1 cellular context compared by ENCODE assay signal in the genomic region with DNA sequence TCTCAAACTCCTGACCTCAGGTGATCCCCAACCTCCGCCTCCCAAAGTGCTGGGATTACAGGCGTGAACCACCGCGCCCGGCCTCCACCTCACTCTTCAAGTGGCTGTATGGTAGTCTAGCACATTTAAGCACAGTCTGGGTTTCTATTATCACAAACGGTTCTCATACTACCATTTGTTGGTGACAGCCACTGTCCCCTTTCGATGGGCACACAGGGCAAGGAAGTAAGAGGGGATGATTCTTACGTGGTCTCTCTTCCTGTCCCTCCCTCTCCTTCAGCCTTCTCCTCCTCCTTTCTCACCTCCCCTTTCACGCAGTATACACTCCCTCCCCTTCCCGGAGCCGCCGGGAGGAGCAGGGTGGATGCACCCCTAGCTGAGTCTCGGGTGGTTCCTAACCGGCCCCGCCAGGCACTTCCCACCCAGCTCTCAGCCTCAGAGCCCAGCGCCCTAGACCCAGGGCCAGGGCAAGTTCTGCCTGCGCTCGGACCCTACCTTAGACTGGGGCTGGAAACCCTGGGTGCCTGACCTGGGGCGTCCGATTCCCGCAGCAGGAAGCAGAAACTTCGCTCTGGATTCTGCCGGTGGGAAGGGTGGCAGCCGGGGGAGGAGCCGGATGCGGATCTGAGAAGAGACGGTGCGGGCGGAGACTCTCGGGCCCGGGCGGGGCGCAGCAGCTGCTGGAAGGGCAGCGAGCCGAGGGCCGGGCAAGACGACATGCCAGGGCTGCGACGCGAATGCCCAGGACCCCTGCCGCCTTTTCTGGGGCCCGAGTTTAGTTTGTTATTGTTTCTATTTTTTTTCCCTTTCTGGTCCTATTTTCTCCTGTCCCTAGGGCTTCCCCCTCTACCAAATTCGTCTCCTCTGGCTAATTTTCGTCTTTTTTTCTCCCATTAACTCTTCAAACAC.
A peak's percentile ranks its signal among the peaks of the same experiment; 100 is the strongest.
TF ChIP-seq lines count a peak whose summit lies in the region.

A gene (minus strand): TSS at position 626 of the 909 bp plus-strand sequence. CDS start 5,062 bp downstream, outside the sequence.

TF ChIP-seq in HepG2, 621 proteins besides CTCF, POLR2A, EP300 and RAD21 (continued from another document and continues in another):
- TF ChIP-seq ATM (IDR thresholded peaks at IDR 0.05; ENCODE audit: borderline replicate concordance) (no peak), ZNF451 (CRISPR knock-in tag; IDR thresholded peaks at IDR 0.05) (no peak; the same call in 1 of the 2 replicates), ZSCAN20 (CRISPR knock-in tag; IDR thresholded peaks at IDR 0.05; ENCODE audit: borderline replicate concordance) (peak; percentile 95; the same call in 1 of the 2 replicates), ZNF12 (CRISPR knock-in tag; IDR thresholded peaks at IDR 0.05) (peak; percentile 48; the same call in 1 of the 2 replicates), ZSCAN12 (CRISPR knock-in tag; IDR thresholded peaks at IDR 0.05) (0 out of 2 replicates have a peak, but pooled peaks have one; percentile 23), TCF7L2 (IDR thresholded peaks at IDR 0.05; ENCODE audit: low read depth, low read length) (no peak), TGIF2 (CRISPR knock-in tag; IDR thresholded peaks at IDR 0.05) (no peak), ZSCAN30 (CRISPR knock-in tag; IDR thresholded peaks at IDR 0.05) (no peak), ZNF292 (CRISPR knock-in tag; IDR thresholded peaks at IDR 0.05; ENCODE audit: borderline replicate concordance, low read depth) (peak; percentile 93), XBP1 (CRISPR knock-in tag; IDR thresholded peaks at IDR 0.05) (no peak), ZBTB7B (CRISPR knock-in tag; IDR thresholded peaks at IDR 0.05) (peak; percentile 71; the same call in 1 of the 2 replicates), U2AF1 (optimal IDR thresholded peaks at IDR 0.05; ENCODE audit: low read depth, low read length) (peak; percentile 57), ZNF235 (CRISPR knock-in tag; IDR thresholded peaks at IDR 0.05; ENCODE audit: borderline replicate concordance) (peak; percentile 79), MTF2 (CRISPR knock-in tag; IDR thresholded peaks at IDR 0.05; ENCODE audit: borderline replicate concordance) (0 out of 2 replicates have a peak, but pooled peaks have one; percentile 21), ZNF432 (CRISPR knock-in tag; IDR thresholded peaks at IDR 0.05; ENCODE audit: borderline replicate concordance) (0 out of 2 replicates have a peak, but pooled peaks have one; percentile 74), ZNF775 (CRISPR knock-in tag; IDR thresholded peaks at IDR 0.05; ENCODE audit: borderline replicate concordance) (0 out of 2 replicates have a peak, but pooled peaks have one; percentile 26), ZNF296 (CRISPR knock-in tag; conservative IDR thresholded peaks at IDR 0.05) (peak; percentile 81; the same call in 1 of the 2 replicates), ZFY (CRISPR knock-in tag; IDR thresholded peaks at IDR 0.05) (peak; percentile 60), ZNF570 (CRISPR knock-in tag; IDR thresholded peaks at IDR 0.05; ENCODE audit: borderline replicate concordance) (peak; percentile 68; the same call in 1 of the 2 replicates), ISL2 (CRISPR knock-in tag; IDR thresholded peaks at IDR 0.05) (peak; percentile 52; the same call in 1 of the 2 replicates), ZNF484 (CRISPR knock-in tag; IDR thresholded peaks at IDR 0.05; ENCODE audit: borderline replicate concordance, low read depth) (no peak), EEA1 (CRISPR knock-in tag; IDR thresholded peaks at IDR 0.05; ENCODE audit: borderline replicate concordance) (no peak; the same call in 1 of the 2 replicates), GATAD2A (CRISPR knock-in tag; IDR thresholded peaks at IDR 0.05) (peak; percentile 52; the same call in 1 of the 2 replicates), NPAS2 (CRISPR knock-in tag; IDR thresholded peaks at IDR 0.05; ENCODE audit: borderline replicate concordance) (no peak), FOXK1 (CRISPR knock-in tag; IDR thresholded peaks at IDR 0.05; ENCODE audit: borderline replicate concordance, low read depth) (no peak), ZNF598 (CRISPR knock-in tag; IDR thresholded peaks at IDR 0.05; ENCODE audit: borderline replicate concordance) (peak; percentile 77; the same call in 1 of the 2 replicates), NR2C2 (CRISPR knock-in tag; IDR thresholded peaks at IDR 0.05; ENCODE audit: borderline replicate concordance) (peak; percentile 61), RBAK (CRISPR knock-in tag; IDR thresholded peaks at IDR 0.05) (no peak)
- TF ChIP-seq, protein P1, sequence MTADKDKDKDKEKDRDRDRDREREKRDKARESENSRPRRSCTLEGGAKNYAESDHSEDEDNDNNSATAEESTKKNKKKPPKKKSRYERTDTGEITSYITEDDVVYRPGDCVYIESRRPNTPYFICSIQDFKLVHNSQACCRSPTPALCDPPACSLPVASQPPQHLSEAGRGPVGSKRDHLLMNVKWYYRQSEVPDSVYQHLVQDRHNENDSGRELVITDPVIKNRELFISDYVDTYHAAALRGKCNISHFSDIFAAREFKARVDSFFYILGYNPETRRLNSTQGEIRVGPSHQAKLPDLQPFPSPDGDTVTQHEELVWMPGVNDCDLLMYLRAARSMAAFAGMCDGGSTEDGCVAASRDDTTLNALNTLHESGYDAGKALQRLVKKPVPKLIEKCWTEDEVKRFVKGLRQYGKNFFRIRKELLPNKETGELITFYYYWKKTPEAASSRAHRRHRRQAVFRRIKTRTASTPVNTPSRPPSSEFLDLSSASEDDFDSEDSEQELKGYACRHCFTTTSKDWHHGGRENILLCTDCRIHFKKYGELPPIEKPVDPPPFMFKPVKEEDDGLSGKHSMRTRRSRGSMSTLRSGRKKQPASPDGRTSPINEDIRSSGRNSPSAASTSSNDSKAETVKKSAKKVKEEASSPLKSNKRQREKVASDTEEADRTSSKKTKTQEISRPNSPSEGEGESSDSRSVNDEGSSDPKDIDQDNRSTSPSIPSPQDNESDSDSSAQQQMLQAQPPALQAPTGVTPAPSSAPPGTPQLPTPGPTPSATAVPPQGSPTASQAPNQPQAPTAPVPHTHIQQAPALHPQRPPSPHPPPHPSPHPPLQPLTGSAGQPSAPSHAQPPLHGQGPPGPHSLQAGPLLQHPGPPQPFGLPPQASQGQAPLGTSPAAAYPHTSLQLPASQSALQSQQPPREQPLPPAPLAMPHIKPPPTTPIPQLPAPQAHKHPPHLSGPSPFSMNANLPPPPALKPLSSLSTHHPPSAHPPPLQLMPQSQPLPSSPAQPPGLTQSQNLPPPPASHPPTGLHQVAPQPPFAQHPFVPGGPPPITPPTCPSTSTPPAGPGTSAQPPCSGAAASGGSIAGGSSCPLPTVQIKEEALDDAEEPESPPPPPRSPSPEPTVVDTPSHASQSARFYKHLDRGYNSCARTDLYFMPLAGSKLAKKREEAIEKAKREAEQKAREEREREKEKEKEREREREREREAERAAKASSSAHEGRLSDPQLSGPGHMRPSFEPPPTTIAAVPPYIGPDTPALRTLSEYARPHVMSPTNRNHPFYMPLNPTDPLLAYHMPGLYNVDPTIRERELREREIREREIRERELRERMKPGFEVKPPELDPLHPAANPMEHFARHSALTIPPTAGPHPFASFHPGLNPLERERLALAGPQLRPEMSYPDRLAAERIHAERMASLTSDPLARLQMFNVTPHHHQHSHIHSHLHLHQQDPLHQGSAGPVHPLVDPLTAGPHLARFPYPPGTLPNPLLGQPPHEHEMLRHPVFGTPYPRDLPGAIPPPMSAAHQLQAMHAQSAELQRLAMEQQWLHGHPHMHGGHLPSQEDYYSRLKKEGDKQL (CRISPR knock-in tag; IDR thresholded peaks at IDR 0.05; ENCODE audit: low read depth), result 0 out of 2 replicates have a peak, but pooled peaks have one; percentile 17
- TF ChIP-seq, protein P2, sequence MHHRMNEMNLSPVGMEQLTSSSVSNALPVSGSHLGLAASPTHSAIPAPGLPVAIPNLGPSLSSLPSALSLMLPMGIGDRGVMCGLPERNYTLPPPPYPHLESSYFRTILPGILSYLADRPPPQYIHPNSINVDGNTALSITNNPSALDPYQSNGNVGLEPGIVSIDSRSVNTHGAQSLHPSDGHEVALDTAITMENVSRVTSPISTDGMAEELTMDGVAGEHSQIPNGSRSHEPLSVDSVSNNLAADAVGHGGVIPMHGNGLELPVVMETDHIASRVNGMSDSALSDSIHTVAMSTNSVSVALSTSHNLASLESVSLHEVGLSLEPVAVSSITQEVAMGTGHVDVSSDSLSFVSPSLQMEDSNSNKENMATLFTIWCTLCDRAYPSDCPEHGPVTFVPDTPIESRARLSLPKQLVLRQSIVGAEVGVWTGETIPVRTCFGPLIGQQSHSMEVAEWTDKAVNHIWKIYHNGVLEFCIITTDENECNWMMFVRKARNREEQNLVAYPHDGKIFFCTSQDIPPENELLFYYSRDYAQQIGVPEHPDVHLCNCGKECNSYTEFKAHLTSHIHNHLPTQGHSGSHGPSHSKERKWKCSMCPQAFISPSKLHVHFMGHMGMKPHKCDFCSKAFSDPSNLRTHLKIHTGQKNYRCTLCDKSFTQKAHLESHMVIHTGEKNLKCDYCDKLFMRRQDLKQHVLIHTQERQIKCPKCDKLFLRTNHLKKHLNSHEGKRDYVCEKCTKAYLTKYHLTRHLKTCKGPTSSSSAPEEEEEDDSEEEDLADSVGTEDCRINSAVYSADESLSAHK (CRISPR knock-in tag; IDR thresholded peaks at IDR 0.05; ENCODE audit: borderline replicate concordance), result no peak
- TF ChIP-seq, protein P3, sequence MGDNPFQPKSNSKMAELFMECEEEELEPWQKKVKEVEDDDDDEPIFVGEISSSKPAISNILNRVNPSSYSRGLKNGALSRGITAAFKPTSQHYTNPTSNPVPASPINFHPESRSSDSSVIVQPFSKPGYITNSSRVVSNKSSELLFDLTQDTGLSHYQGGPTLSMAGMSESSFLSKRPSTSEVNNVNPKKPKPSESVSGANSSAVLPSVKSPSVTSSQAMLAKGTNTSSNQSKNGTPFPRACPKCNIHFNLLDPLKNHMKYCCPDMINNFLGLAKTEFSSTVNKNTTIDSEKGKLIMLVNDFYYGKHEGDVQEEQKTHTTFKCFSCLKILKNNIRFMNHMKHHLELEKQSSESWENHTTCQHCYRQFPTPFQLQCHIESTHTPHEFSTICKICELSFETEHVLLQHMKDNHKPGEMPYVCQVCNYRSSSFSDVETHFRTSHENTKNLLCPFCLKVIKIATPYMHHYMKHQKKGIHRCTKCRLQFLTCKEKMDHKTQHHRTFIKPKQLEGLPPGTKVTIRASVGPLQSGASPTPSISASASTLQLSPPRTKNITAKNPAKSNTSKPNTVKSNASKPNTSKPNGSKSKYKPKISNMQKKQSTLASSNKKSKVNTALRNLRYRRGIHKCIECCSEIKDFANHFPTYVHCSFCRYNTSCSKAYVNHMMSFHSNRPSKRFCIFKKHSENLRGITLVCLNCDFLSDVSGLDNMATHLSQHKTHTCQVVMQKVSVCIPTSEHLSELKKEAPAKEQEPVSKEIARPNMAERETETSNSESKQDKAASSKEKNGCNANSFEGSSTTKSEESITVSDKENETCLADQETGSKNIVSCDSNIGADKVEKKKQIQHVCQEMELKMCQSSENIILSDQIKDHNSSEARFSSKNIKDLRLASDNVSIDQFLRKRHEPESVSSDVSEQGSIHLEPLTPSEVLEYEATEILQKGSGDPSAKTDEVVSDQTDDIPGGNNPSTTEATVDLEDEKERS (CRISPR knock-in tag; IDR thresholded peaks at IDR 0.05), result peak; percentile 30; the same call in 1 of the 2 replicates
- TF ChIP-seq, protein P4, sequence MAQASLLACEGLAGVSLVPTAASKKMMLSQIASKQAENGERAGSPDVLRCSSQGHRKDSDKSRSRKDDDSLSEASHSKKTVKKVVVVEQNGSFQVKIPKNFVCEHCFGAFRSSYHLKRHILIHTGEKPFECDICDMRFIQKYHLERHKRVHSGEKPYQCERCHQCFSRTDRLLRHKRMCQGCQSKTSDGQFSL (CRISPR knock-in tag; IDR thresholded peaks at IDR 0.05), result no peak
- TF ChIP-seq, protein P5, sequence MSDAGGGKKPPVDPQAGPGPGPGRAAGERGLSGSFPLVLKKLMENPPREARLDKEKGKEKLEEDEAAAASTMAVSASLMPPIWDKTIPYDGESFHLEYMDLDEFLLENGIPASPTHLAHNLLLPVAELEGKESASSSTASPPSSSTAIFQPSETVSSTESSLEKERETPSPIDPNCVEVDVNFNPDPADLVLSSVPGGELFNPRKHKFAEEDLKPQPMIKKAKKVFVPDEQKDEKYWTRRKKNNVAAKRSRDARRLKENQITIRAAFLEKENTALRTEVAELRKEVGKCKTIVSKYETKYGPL (CRISPR knock-in tag; IDR thresholded peaks at IDR 0.05), result no peak
- TF ChIP-seq, protein P6, sequence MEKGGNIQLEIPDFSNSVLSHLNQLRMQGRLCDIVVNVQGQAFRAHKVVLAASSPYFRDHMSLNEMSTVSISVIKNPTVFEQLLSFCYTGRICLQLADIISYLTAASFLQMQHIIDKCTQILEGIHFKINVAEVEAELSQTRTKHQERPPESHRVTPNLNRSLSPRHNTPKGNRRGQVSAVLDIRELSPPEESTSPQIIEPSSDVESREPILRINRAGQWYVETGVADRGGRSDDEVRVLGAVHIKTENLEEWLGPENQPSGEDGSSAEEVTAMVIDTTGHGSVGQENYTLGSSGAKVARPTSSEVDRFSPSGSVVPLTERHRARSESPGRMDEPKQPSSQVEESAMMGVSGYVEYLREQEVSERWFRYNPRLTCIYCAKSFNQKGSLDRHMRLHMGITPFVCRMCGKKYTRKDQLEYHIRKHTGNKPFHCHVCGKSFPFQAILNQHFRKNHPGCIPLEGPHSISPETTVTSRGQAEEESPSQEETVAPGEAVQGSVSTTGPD (CRISPR knock-in tag; IDR thresholded peaks at IDR 0.05), result no peak
- TF ChIP-seq, protein P7, sequence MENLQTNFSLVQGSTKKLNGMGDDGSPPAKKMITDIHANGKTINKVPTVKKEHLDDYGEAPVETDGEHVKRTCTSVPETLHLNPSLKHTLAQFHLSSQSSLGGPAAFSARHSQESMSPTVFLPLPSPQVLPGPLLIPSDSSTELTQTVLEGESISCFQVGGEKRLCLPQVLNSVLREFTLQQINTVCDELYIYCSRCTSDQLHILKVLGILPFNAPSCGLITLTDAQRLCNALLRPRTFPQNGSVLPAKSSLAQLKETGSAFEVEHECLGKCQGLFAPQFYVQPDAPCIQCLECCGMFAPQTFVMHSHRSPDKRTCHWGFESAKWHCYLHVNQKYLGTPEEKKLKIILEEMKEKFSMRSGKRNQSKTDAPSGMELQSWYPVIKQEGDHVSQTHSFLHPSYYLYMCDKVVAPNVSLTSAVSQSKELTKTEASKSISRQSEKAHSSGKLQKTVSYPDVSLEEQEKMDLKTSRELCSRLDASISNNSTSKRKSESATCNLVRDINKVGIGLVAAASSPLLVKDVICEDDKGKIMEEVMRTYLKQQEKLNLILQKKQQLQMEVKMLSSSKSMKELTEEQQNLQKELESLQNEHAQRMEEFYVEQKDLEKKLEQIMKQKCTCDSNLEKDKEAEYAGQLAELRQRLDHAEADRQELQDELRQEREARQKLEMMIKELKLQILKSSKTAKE (CRISPR knock-in tag; IDR thresholded peaks at IDR 0.05; ENCODE audit: borderline replicate concordance), result no peak
- TF ChIP-seq, protein P8, sequence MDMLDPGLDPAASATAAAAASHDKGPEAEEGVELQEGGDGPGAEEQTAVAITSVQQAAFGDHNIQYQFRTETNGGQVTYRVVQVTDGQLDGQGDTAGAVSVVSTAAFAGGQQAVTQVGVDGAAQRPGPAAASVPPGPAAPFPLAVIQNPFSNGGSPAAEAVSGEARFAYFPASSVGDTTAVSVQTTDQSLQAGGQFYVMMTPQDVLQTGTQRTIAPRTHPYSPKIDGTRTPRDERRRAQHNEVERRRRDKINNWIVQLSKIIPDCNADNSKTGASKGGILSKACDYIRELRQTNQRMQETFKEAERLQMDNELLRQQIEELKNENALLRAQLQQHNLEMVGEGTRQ (IDR thresholded peaks at IDR 0.05; ENCODE audit: low read depth, low read length), result no peak
- TF ChIP-seq, protein P8 (CRISPR knock-in tag; IDR thresholded peaks at IDR 0.05; ENCODE audit: borderline replicate concordance), result no peak
